ENCODE assay signal across 2 cellular contexts in genomic region chr21:44087426-44088400, GRCh38.
TF ChIP-seq lines count a peak whose summit lies in the region.

No MANE protein-coding gene starts in this region.

TF ChIP-seq in liver, 16 proteins besides CTCF, POLR2A, EP300 and RAD21:
- TF ChIP-seq REST (IDR thresholded peaks at IDR 0.05) (no peak), ZBTB33 (IDR thresholded peaks at IDR 0.05) (no peak), HNF4A (conservative IDR thresholded peaks at IDR 0.05) (no peak), FOXA2 (IDR thresholded peaks at IDR 0.05) (no peak), GABPA (IDR thresholded peaks at IDR 0.05 in 1 of 2, conservative IDR thresholded peaks at IDR 0.05 in 1 of 2) (no peak)
TF ChIP-seq in liver: peak in this region for 0.

TF ChIP-seq in HepG2, 621 proteins besides CTCF, POLR2A, EP300 and RAD21 (continued from another document):
- TF ChIP-seq TFE3 (CRISPR knock-in tag; IDR thresholded peaks at IDR 0.05) (no peak), NFIC (IDR thresholded peaks at IDR 0.05; ENCODE audit: low read length) (no peak), GZF1 (CRISPR knock-in tag; IDR thresholded peaks at IDR 0.05) (no peak), ZBTB10 (CRISPR knock-in tag; IDR thresholded peaks at IDR 0.05; ENCODE audit: borderline replicate concordance) (no peak), DBP (CRISPR knock-in tag; IDR thresholded peaks at IDR 0.05; ENCODE audit: not compliant biosample characterization) (no peak), ZNF784 (CRISPR knock-in tag; IDR thresholded peaks at IDR 0.05; ENCODE audit: borderline replicate concordance) (no peak), HOXA7 (CRISPR knock-in tag; IDR thresholded peaks at IDR 0.05) (no peak), PHF5A (CRISPR knock-in tag; IDR thresholded peaks at IDR 0.05; ENCODE audit: low read depth, unreplicated experiment) (no peak), ZNF317 (CRISPR knock-in tag; IDR thresholded peaks at IDR 0.05) (no peak), ZFX (CRISPR knock-in tag; IDR thresholded peaks at IDR 0.05; ENCODE audit: low read depth) (no peak), BCLAF1 (IDR thresholded peaks at IDR 0.05) (no peak), ARNTL (CRISPR knock-in tag; IDR thresholded peaks at IDR 0.05) (no peak), HOXA9 (CRISPR knock-in tag; IDR thresholded peaks at IDR 0.05; ENCODE audit: borderline replicate concordance) (no peak)
TF ChIP-seq in HepG2: peak in this region for 0.
